ENCODE assay signal across 10 cellular contexts in genomic region chr1:33010946-33011731, GRCh38. TPM values are rescaled to one million over a fixed set of nuclear protein-coding genes. Genes with fewer than 3 reads are reported as not detected.
DNase-seq lines count a peak whose midpoint lies in the region; ATAC-seq and TF ChIP-seq lines count a peak whose summit lies in the region.
"Had no signal": no experiment of that assay in that cellular context is flagged by ENCODE, and none has a peak within 500 bp of the region (broad histone marks: within the 10 kb centered on the region; RNA-seq: fewer than 3 reads in every experiment).

No MANE protein-coding gene starts in this region.

- no TSS peak for BruUV-seq in MCF 10A (replicated peaks; lab: Mats Ljungman, UMichigan)
- no TSS peak for BruUV-seq in mammary epithelial cell (replicated peaks; lab: Mats Ljungman, UMichigan)

- CTCF ChIA-PET in MCF 10A (lab: Yijun Ruan, JAX): interaction anchor here (0.9 to 1.2 kb wide), 3 partner anchors 12 to 77 kb away, joined by 3 to 6 read pairs (median 3); no protein-coding TSS in a partner anchor
- CTCF ChIA-PET in mammary epithelial cell (lab: Charles Lee; ENCODE audit: low non-redundant PET): no interaction called here

- H3K27me3 Mint-ChIP-seq in MCF 10A (ENCODE audit: insufficient read depth, unreplicated experiment) (no peaks in the 10 kb centered on the region), nephron progenitor cell (ENCODE audit: low read depth, poor library complexity) (no peaks in the 10 kb centered on the region)

- H4K20me1 ChIP-seq in mammary epithelial cell (ENCODE audit: insufficient read depth, low read length) (no peaks in the 10 kb centered on the region), fibroblast of lung (ENCODE audit: control insufficient read depth, extremely low read depth, insufficient read depth, low read length) (no peaks in the 10 kb centered on the region)

- H3K9me3 Mint-ChIP-seq in MCF 10A (ENCODE audit: unreplicated experiment): no peaks in the 10 kb centered on the region
- H3K9me3 Mint-ChIP-seq in nephron progenitor cell: no peaks in the 10 kb centered on the region

- H3K36me3 ChIP-seq in mammary epithelial cell (ENCODE audit: insufficient read depth, low read length): peaks cover 39% of the 10 kb centered on the region
- peaks cover 15% of the 10 kb centered on the region for H3K36me3 ChIP-seq in fibroblast of lung (ENCODE audit: control insufficient read depth, insufficient read depth, low read length)
- H3K36me3 ChIP-seq in aorta (ENCODE audit: control insufficient read depth in 1 of 2, insufficient read depth in 2 of 2, low read length in 1 of 2): peaks cover 4 to 6% of the 10 kb centered on the region in 2 donors

- WGBS in mammary epithelial cell (ENCODE audit: low coverage, missing lambda C conversion rate): 52% methylated on average over 5 of the region's 5 CpGs
- WGBS in aorta, 2 donors: 21 to 29% methylated on average over 5 of the region's 5 CpGs

- H3K27ac ChIP-seq in mammary epithelial cell (ENCODE audit: insufficient read depth, low read depth, low read length): no peak overlapping the region
- no peak overlapping the region for H3K27ac ChIP-seq in fibroblast of lung (ENCODE audit: insufficient read depth, low read length)
- peak overlapping the region in 1 of 2 donors; percentile 78 for H3K27ac ChIP-seq in aorta (ENCODE audit: low read depth in 1 of 2, low read length in 2 of 2)

- dilution Hi-C loops in mammary epithelial cell (cut with HindIII; ENCODE audit: low sequenced_read_pairs): loop anchor here (5.0 kb wide), 1 partner anchor 69 kb away; no protein-coding TSS in a partner anchor

- H2AFZ ChIP-seq in mammary epithelial cell (ENCODE audit: low read depth, low read length): no peak overlapping the region
- H2AFZ ChIP-seq in fibroblast of lung (ENCODE audit: low read length): no peak overlapping the region

- H3K36me3 Mint-ChIP-seq in MCF 10A (ENCODE audit: insufficient read depth, unreplicated experiment) (peaks cover 90% of the 10 kb centered on the region), nephron progenitor cell (ENCODE audit: low read depth) (peaks cover 59% of the 10 kb centered on the region)

- H3K27me3 ChIP-seq in mammary epithelial cell (ENCODE audit: insufficient read depth, low read length) (no peaks in the 10 kb centered on the region), fibroblast of lung (ENCODE audit: control insufficient read depth, insufficient read depth, low read length) (no peaks in the 10 kb centered on the region), aorta (ENCODE audit: control insufficient read depth in 1 of 2, insufficient read depth in 2 of 2, low read length in 1 of 2) (no peaks in the 10 kb centered on the region)

- H3K9ac ChIP-seq in mammary epithelial cell (ENCODE audit: insufficient read depth, low read length) (no peak overlapping the region), fibroblast of lung (ENCODE audit: insufficient read depth, low read length) (no peak overlapping the region)

- peak; percentile 61 for DNase-seq in MCF 10A (ENCODE audit: unreplicated experiment)
- no peak for DNase-seq in mammary epithelial cell
- peak; percentile 54 to 79 for DNase-seq in fibroblast of lung (ENCODE audit: low read depth in 2 of 2)
- DNase-seq in nephron progenitor cell: no peak
- DNase-seq in aorta: no peak
- DNase-seq in stimulated activated CD4-positive, alpha-beta T cell treated with anti-CD3 and anti-CD28 coated beads, Interleukin-2, amount 100 ng/mL, for 24 hours: no peak
- DNase-seq in NCI-H1105 (lab: John Stamatoyannopoulos, UW): no peak
- no peak for DNase-seq in activated CD4-positive, alpha-beta T cell treated with anti-CD3 and anti-CD28 coated beads, Interleukin-2, amount 50 U/mL, for 1 hour
- DNase-seq: activated CD4-positive, alpha-beta T cell treated with anti-CD3 and anti-CD28 coated beads for 1 hour; NCI-H510A treated with DMSO at 0.1 percent for 48 hours had no signal

- H3K79me2 ChIP-seq in mammary epithelial cell (ENCODE audit: insufficient read depth, low read length) (peaks cover 9% of the 10 kb centered on the region), fibroblast of lung (ENCODE audit: control insufficient read depth, insufficient read depth, low read length) (no peaks in the 10 kb centered on the region)

- no peak overlapping the region for H3K4me2 ChIP-seq in mammary epithelial cell (ENCODE audit: insufficient read depth, low read depth, low read length)
- H3K4me2 ChIP-seq in fibroblast of lung (ENCODE audit: extremely low read depth, insufficient read depth, low read length): no peak overlapping the region

- H3K4me3 Mint-ChIP-seq in MCF 10A (ENCODE audit: unreplicated experiment): no peak overlapping the region
- H3K4me3 Mint-ChIP-seq in nephron progenitor cell: no peak overlapping the region

- POLR2A ChIA-PET in MCF 10A (lab: Yijun Ruan, JAX): interaction anchor here (0.7 to 11.6 kb wide), 4 partner anchors 9 to 78 kb away, joined by 3 to 248 read pairs (median 4); no protein-coding TSS in a partner anchor

- no peak for TF ChIP-seq CTCF in MCF 10A (IDR thresholded peaks at IDR 0.05; ENCODE audit: unreplicated experiment)
- no peak for TF ChIP-seq CTCF in mammary epithelial cell (conservative IDR thresholded peaks at IDR 0.05 in 1 of 2, IDR thresholded peaks at IDR 0.05 in 1 of 2; ENCODE audit: extremely low read depth in 1 of 2, insufficient read depth in 1 of 2, low read depth in 1 of 2, low read length in 2 of 2)
- TF ChIP-seq CTCF in fibroblast of lung (conservative IDR thresholded peaks at IDR 0.05 in 1 of 2, IDR thresholded peaks at IDR 0.05 in 1 of 2; ENCODE audit: low read depth in 1 of 2, low read length in 2 of 2): no peak
- no peak for TF ChIP-seq CTCF in nephron progenitor cell (IDR thresholded peaks at IDR 0.05)

- H3K4me1 Mint-ChIP-seq in MCF 10A (ENCODE audit: insufficient read depth, unreplicated experiment): peaks cover 42% of the 10 kb centered on the region
- peaks cover 10% of the 10 kb centered on the region for H3K4me1 Mint-ChIP-seq in nephron progenitor cell

- intact Hi-C loops in MCF 10A (cut with micrococcal nuclease) (no loop called here), mammary epithelial cell (cut with micrococcal nuclease) (no loop called here), aorta (cut with DNase I) (no loop called here)

- H3K9me3 ChIP-seq in mammary epithelial cell (replicated peaks; ENCODE audit: insufficient read depth, low read length) (no peaks in the 10 kb centered on the region), fibroblast of lung (ENCODE audit: control insufficient read depth, insufficient read depth, low read depth, low read length) (no peaks in the 10 kb centered on the region), aorta (ENCODE audit: control insufficient read depth, low read length) (no peaks in the 10 kb centered on the region)

- H3K27ac Mint-ChIP-seq in MCF 10A (ENCODE audit: low read depth, unreplicated experiment): peak overlapping the region; percentile 75
- peak overlapping the region; percentile 33 for H3K27ac Mint-ChIP-seq in nephron progenitor cell

- H3K4me1 ChIP-seq in mammary epithelial cell (ENCODE audit: insufficient read depth, low read length): peaks cover 25% of the 10 kb centered on the region
- H3K4me1 ChIP-seq in fibroblast of lung (ENCODE audit: control insufficient read depth, extremely low read depth, insufficient read depth, low read length): peaks cover 6% of the 10 kb centered on the region
- H3K4me1 ChIP-seq in aorta (ENCODE audit: control insufficient read depth in 1 of 2, insufficient read depth in 2 of 2, low read length in 2 of 2): peaks cover 0 to 9% of the 10 kb centered on the region in 2 donors

- peak; percentile 70 for ATAC-seq in aorta (ENCODE audit: low FRiP score)

- H3K4me3 ChIP-seq in mammary epithelial cell (replicated peaks in 1 of 3; ENCODE audit: insufficient read depth in 1 of 3, low read depth in 2 of 3, low read length in 3 of 3) (no peak overlapping the region), fibroblast of lung (replicated peaks in 1 of 4; ENCODE audit: control extremely low read depth in 1 of 4, insufficient read depth in 1 of 4, low read depth in 3 of 4, low read length in 4 of 4) (no peak overlapping the region), aorta (ENCODE audit: low read length in 2 of 2) (no peak overlapping the region)

- in situ Hi-C loops in mammary epithelial cell (cut with MboI; ENCODE audit: low sequenced_read_pairs in 2 of 2): no loop called here

RNA-seq across cellular contexts. Expression of gene AK2, which starts 25.5 kb away (rescaled TPM):
- total RNA-seq in MCF 10A (2022): 286 and 390 TPM in 2 replicates
- 100 to 1,000 TPM; 157 to 217 TPM for total RNA-seq in mammary epithelial cell
- 221 TPM for polyA plus RNA-seq in mammary epithelial cell
- polyA minus RNA-seq in mammary epithelial cell: 146 TPM
- total RNA-seq in fibroblast of lung: 59.3 and 62.6 TPM in 2 replicates
- polyA plus RNA-seq in fibroblast of lung: 141 and 155 TPM in 2 replicates
- polyA plus RNA-seq in fibroblast of lung (2012): 112 and 129 TPM in 2 replicates
- 38.5 and 43.7 TPM in 2 replicates for polyA minus RNA-seq in fibroblast of lung (ENCODE audit: low replicate concordance)
- 10 to 100 TPM; 87.4 to 95.6 TPM for total RNA-seq in aorta
- 10 to 100 TPM; 71.8 to 77.8 TPM for polyA plus RNA-seq in aorta

RNA-seq across cellular contexts. Expression of gene RNF19B, which starts 46.5 kb away (rescaled TPM):
- total RNA-seq in MCF 10A (2022) (38.0 and 41.3 TPM in 2 replicates), mammary epithelial cell (10 to 100 TPM; 30.5 to 62.4 TPM), fibroblast of lung (12.3 and 15.4 TPM in 2 replicates), aorta (10 to 100 TPM; 25.5 to 51.5 TPM)
- polyA plus RNA-seq in mammary epithelial cell (32.3 TPM), fibroblast of lung (10.1 and 11.3 TPM in 2 replicates), aorta (10 to 100 TPM; 13.8 to 16.4 TPM)
- polyA minus RNA-seq in mammary epithelial cell (38.2 TPM), fibroblast of lung (ENCODE audit: low replicate concordance) (9.0 and 9.3 TPM in 2 replicates)
- polyA plus RNA-seq in fibroblast of lung (2012): 6.9 and 9.4 TPM in 2 replicates

Comparison
In these comparisons a context has a peak if more than half of its experiments do, and no peak if none do; other contexts are left out.
1. DNase-seq: peak in MCF 10A (single experiment) and fibroblast of lung (2 of 2); none in mammary epithelial cell (single experiment), nephron progenitor cell (single experiment), aorta (0 of 2), stimulated activated CD4-positive, alpha-beta T cell treated with anti-CD3 and anti-CD28 coated beads, Interleukin-2, amount 100 ng/mL, for 24 hours (0 of 2), NCI-H1105 (single experiment) and activated CD4-positive, alpha-beta T cell treated with anti-CD3 and anti-CD28 coated beads, Interleukin-2, amount 50 U/mL, for 1 hour (single experiment).